In the genomic region with DNA sequence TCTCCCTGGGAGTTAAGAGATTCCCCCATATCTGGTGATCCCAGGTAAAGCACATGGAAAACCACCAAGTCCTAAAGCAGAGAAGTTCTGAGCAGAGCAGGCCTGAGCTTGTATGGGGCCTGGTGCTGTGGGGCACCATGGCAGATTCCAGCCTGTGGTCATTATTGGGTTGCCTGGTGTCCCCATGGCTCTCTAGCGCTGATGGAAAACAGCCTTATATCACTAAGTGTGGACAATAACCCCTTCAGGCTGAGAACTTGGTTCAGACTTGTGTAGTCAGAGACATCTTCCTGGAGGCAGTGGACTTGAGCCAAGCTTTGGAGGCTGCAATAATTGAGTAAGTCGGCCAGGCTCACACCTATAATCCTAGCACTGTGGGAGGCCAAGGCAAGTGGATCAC, we compare ENCODE assay signal across 19 cellular contexts.
DNase-seq lines count a peak whose midpoint lies in the region; ATAC-seq, FAIRE-seq and TF ChIP-seq lines count a peak whose summit lies in the region.
"Had no signal": no experiment of that assay in that cellular context is flagged by ENCODE, and none has a peak within 500 bp of the region (broad histone marks: within the 10 kb centered on the region; RNA-seq: fewer than 3 reads in every experiment).

No MANE protein-coding gene starts in this region.

- TF ChIP-seq CTCF in adrenal gland (IDR thresholded peaks at IDR 0.05) (no peak), esophagus squamous epithelium (IDR thresholded peaks at IDR 0.05) (no peak), psoas muscle (IDR thresholded peaks at IDR 0.05) (no peak), tibial nerve (IDR thresholded peaks at IDR 0.05) (no peak), D721Med (IDR thresholded peaks at IDR 0.05; ENCODE audit: insufficient read depth, missing control alignments) (no peak)

- no peak overlapping the region for H3K4me3 ChIP-seq in adrenal gland
- H3K4me3 ChIP-seq in esophagus squamous epithelium, result no peak overlapping the region
- no peak overlapping the region for H3K4me3 ChIP-seq in psoas muscle
- H3K4me3 ChIP-seq in tibial nerve, result no peak overlapping the region
- H3K4me3 ChIP-seq: BLaER1 treated with 17β-estradiol and CSF1 and Interleukin-3, amounts not matched to agents 10 nM and 100 nM had no signal

- peak in 1 of 7 donors; percentile 28 for DNase-seq in adrenal gland
- DNase-seq in esophagus squamous epithelium (lab: John Stamatoyannopoulos, UW), result no peak
- DNase-seq in psoas muscle, result no peak
- DNase-seq in tibial nerve (ENCODE audit: low spot score in 2 of 2), result no peak
- no peak for DNase-seq in activated naive CD4-positive, alpha-beta T cell treated with anti-CD3 and anti-CD28 coated beads, Interleukin-2, amount 50 U/mL, for 72 hours (ENCODE audit: low spot score in 2 of 2)
- no peak for DNase-seq in NCI-H1930 (lab: John Stamatoyannopoulos, UW)
- DNase-seq in D721Med (ENCODE audit: insufficient read length, low spot score), result no peak
- DNase-seq: activated CD4-positive, alpha-beta T cell treated with anti-CD3 and anti-CD28 coated beads for 36 hours; activated gamma-delta T cell treated with Interleukin-2 at 50 U/mL for 16 hours; activated T-cell treated with anti-CD3 and anti-CD28 coated beads, Interleukin-2, amount 50 U/mL, for 1 hour; NCI-H446 treated with DMSO at 0.1 percent for 48 hours; retina; stimulated activated naive CD4-positive, alpha-beta T cell treated with Interleukin-2 at 50 U/mL for 16 hours had no signal

- no peaks in the 10 kb centered on the region for H3K36me3 Mint-ChIP-seq in activated naive CD4-positive, alpha-beta T cell treated with anti-CD3 and anti-CD28 coated beads, Interleukin-2, amount 50 U/mL, for 72 hours
- H3K36me3 Mint-ChIP-seq: natural killer cell treated with Interleukin-12 subunit alpha and Interleukin-12 subunit beta and Interleukin-15 and Interleukin-18, amount 100 ng/mL, for 72 hours had no signal

- intact Hi-C loops in adrenal gland (cut with DNase I) (no loop called here), esophagus squamous epithelium (cut with DNase I) (no loop called here), psoas muscle (cut with DNase I) (loop anchor here in 1 of 2 donors (5.0 kb wide), 1 partner anchor 53 kb away; no protein-coding TSS in a partner anchor)

- H3K4me1 ChIP-seq in adrenal gland (replicated peaks in 1 of 2), result peaks cover 0 to 11% of the 10 kb centered on the region in 2 donors
- peaks cover 3 to 38% (median 30%) of the 10 kb centered on the region in 3 donors for H3K4me1 ChIP-seq in esophagus squamous epithelium
- H3K4me1 ChIP-seq in psoas muscle, result peaks cover 27% of the 10 kb centered on the region
- peaks cover 0 to 32% (median 11%) of the 10 kb centered on the region in 4 donors for H3K4me1 ChIP-seq in tibial nerve

- H3K27ac Mint-ChIP-seq in activated naive CD4-positive, alpha-beta T cell treated with anti-CD3 and anti-CD28 coated beads, Interleukin-2, amount 50 U/mL, for 72 hours, result no peak overlapping the region
- H3K27ac Mint-ChIP-seq: activated CD4-positive, alpha-beta T cell treated with anti-CD3 and anti-CD28 coated beads for 36 hours; endodermal cell; IgD-negative memory B cell; natural killer cell treated with Interleukin-12 subunit alpha and Interleukin-12 subunit beta and Interleukin-15 and Interleukin-18, amount 100 ng/mL, for 72 hours had no signal

- no peaks in the 10 kb centered on the region for H3K9me3 Mint-ChIP-seq in activated naive CD4-positive, alpha-beta T cell treated with anti-CD3 and anti-CD28 coated beads, Interleukin-2, amount 50 U/mL, for 72 hours
- H3K9me3 Mint-ChIP-seq: endodermal cell; natural killer cell treated with Interleukin-12 subunit alpha and Interleukin-12 subunit beta and Interleukin-15 and Interleukin-18, amount 100 ng/mL, for 72 hours had no signal

- no peak for FAIRE-seq in D721Med (lab: Jason Lieb, UNC)
- FAIRE-seq: GM12892 had no signal

- H3K27ac ChIP-seq in adrenal gland (peak overlapping the region in 3 of 5 donors; percentile 35 to 73 (median 51)), esophagus squamous epithelium (peak overlapping the region; percentile 36 to 80 (median 72)), psoas muscle (peak overlapping the region; percentile 72), tibial nerve (peak overlapping the region in 3 of 4 donors; percentile 50 to 73 (median 67))
- H3K27ac ChIP-seq: BLaER1 treated with 17β-estradiol and CSF1 and Interleukin-3, amounts not matched to agents 10 nM and 100 nM had no signal

- H3K9me3 ChIP-seq in adrenal gland (replicated peaks in 1 of 3) (no peaks in the 10 kb centered on the region), esophagus squamous epithelium (no peaks in the 10 kb centered on the region), psoas muscle (no peaks in the 10 kb centered on the region), tibial nerve (no peaks in the 10 kb centered on the region)

- ATAC-seq in psoas muscle, result peak in 1 of 4 donors; percentile 5
- no peak for ATAC-seq in activated naive CD4-positive, alpha-beta T cell treated with anti-CD3 and anti-CD28 coated beads, Interleukin-2, amount 50 U/mL, for 72 hours
- ATAC-seq: activated CD4-positive, alpha-beta T cell treated with anti-CD3 and anti-CD28 coated beads for 36 hours; left colon had no signal

- H3K36me3 ChIP-seq in adrenal gland (replicated peaks in 1 of 2), result no peaks in the 10 kb centered on the region
- H3K36me3 ChIP-seq in esophagus squamous epithelium, result no peaks in the 10 kb centered on the region
- H3K36me3 ChIP-seq in psoas muscle (ENCODE audit: insufficient read depth in 1 of 2, low read depth in 1 of 2), result no peaks in the 10 kb centered on the region
- H3K36me3 ChIP-seq in tibial nerve, result no peaks in the 10 kb centered on the region
- H3K36me3 ChIP-seq: BLaER1 treated with 17β-estradiol and CSF1 and Interleukin-3, amounts not matched to agents 10 nM and 100 nM had no signal

- H3K27me3 ChIP-seq in adrenal gland (no peaks in the 10 kb centered on the region), esophagus squamous epithelium (no peaks in the 10 kb centered on the region), psoas muscle (ENCODE audit: insufficient read depth in 3 of 3, low read length in 2 of 3) (no peaks in the 10 kb centered on the region), tibial nerve (no peaks in the 10 kb centered on the region)
- H3K27me3 ChIP-seq: BLaER1 treated with 17β-estradiol and CSF1 and Interleukin-3, amounts not matched to agents 10 nM and 100 nM had no signal

- TF ChIP-seq EP300 in tibial nerve (IDR thresholded peaks at IDR 0.05), result no peak

- TF ChIP-seq POLR2A in adrenal gland (IDR thresholded peaks at IDR 0.05) (no peak), esophagus squamous epithelium (IDR thresholded peaks at IDR 0.05) (no peak), tibial nerve (IDR thresholded peaks at IDR 0.05) (no peak)

- WGBS in adrenal gland, 4 donors, result 73 to 90% (median 89%) methylated on average over 1 to 2 of the region's 2 CpGs
- 69 to 70% methylated on average over 2 of the region's 2 CpGs for WGBS in esophagus squamous epithelium, 2 donors
- WGBS in psoas muscle, 3 donors, result 74 to 90% (median 85%) methylated on average over 2 of the region's 2 CpGs
- 91 to 96% methylated on average over 2 of the region's 2 CpGs for WGBS in tibial nerve, 2 donors
